ENCODE assay signal across 25 cellular contexts in the genomic region with DNA sequence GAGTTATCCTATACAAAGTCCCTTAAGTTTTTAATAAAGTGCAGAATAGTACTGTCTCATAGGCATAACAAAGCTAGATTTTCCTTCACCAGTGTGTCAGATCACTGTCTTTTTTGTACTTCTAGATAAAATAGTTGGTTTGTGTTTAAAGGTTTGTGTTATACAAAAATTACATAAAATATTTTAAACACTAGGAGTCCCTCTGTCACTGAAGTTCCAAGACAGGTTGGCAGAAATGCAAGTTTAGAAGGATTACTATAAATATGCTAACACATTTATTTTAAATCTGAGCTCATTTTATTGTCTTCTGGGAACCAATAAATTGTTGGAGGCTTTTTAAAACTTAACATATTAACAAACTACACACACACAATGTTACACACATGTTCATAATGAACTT.
"Had no signal": no experiment of that assay in that cellular context is flagged by ENCODE, and none has a peak within 500 bp of the region (broad histone marks: within the 10 kb centered on the region; RNA-seq: fewer than 3 reads in every experiment).

No MANE protein-coding gene starts in this region.

- ATAC-seq: activated naive CD4-positive, alpha-beta T cell treated with anti-CD3 and anti-CD28 coated beads, Interleukin-2, amount 50 U/mL, for 72 hours; activated naive CD8-positive, alpha-beta T cell treated with anti-CD3 and anti-CD28 coated beads, Interleukin-2, amount 50 U/mL, for 24 hours; activated T-cell treated with anti-CD3 and anti-CD28 coated beads, Interleukin-2, amount 50 U/mL, for 4 hours; Panc1; Right ventricle myocardium inferior; SK-N-SH treated with all-trans-retinoic acid at 6 μM for 48 hours; WTC11 had no signal

- H3K4me3 ChIP-seq: cardiac muscle cell had no signal

- H3K36me3 ChIP-seq: brain microvascular endothelial cell, cardiac muscle cell had no signal

- DNase-seq: activated CD4-positive, alpha-beta memory T cell treated with anti-CD3 and anti-CD28 coated beads for 36 hours; activated CD4-positive, alpha-beta T cell treated with anti-CD3 and anti-CD28 coated beads for 48 hours; activated CD4-positive, CD25-positive, alpha-beta regulatory T cell treated with anti-CD3 and anti-CD28 coated beads, Interleukin-2, amount 50 U/mL, for 72 hours; activated CD8-positive, alpha-beta memory T cell treated with anti-CD3 and anti-CD28 coated beads for 24 hours; activated effector memory CD4-positive, alpha-beta T cell treated with anti-CD3 and anti-CD28 coated beads, Interleukin-2, amount 50 U/mL, for 16 hours; activated naive CD4-positive, alpha-beta T cell treated with Interleukin-2 at 50 U/mL for 16 hours; activated naive CD8-positive, alpha-beta T cell treated with anti-CD3 and anti-CD28 coated beads, Interleukin-2, amount 50 U/mL, for 24 hours; activated T-cell treated with anti-CD3 and anti-CD28 coated beads, Interleukin-2, amount 50 U/mL, for 4 hours; brain microvascular endothelial cell; MV-4-11; NCI-H1092 treated with DMSO at 0.1 percent for 48 hours; NCI-H1417 treated with DMSO at 0.1 percent for 48 hours; NCI-H1694 treated with DMSO at 0.1 percent for 48 hours; NCI-H2029 treated with DMSO at 0.1 percent for 48 hours; NCI-H510A treated with DMSO at 0.1 percent for 48 hours; NCI-H69; RPMI8226 had no signal

- H3K9me3 Mint-ChIP-seq: T-helper 1 cell treated with Interleukin-12 subunit alpha and Interleukin-12 subunit beta and Interleukin-4 antibody, amounts not matched to agents 30 μg/mL and 1 μg/mL, for 36 hours had no signal

- H3K27ac ChIP-seq: brain microvascular endothelial cell, cardiac muscle cell, KMS-11 had no signal

- H3K27me3 Mint-ChIP-seq: activated CD4-positive, alpha-beta memory T cell treated with anti-CD3 and anti-CD28 coated beads for 36 hours; activated naive CD8-positive, alpha-beta T cell treated with anti-CD3 and anti-CD28 coated beads, Interleukin-2, amount 50 U/mL, for 24 hours had no signal

- H3K4me3 Mint-ChIP-seq: activated CD4-positive, alpha-beta memory T cell treated with anti-CD3 and anti-CD28 coated beads for 36 hours; activated naive CD8-positive, alpha-beta T cell treated with anti-CD3 and anti-CD28 coated beads, Interleukin-2, amount 50 U/mL, for 24 hours; activated T-cell treated with anti-CD3 and anti-CD28 coated beads, Interleukin-2, amount 50 U/mL, for 4 hours; T-helper 1 cell treated with Interleukin-12 subunit alpha and Interleukin-12 subunit beta and Interleukin-4 antibody, amounts not matched to agents 30 μg/mL and 1 μg/mL, for 36 hours; WTC11 had no signal

- H3K9ac ChIP-seq: KMS-11 had no signal

- H3K36me3 Mint-ChIP-seq: activated CD4-positive, alpha-beta memory T cell treated with anti-CD3 and anti-CD28 coated beads for 36 hours had no signal

- H3K4me2 ChIP-seq: KMS-11 had no signal

- H3K27me3 ChIP-seq: brain microvascular endothelial cell, cardiac muscle cell had no signal

- H3K27ac Mint-ChIP-seq: activated CD4-positive, alpha-beta memory T cell treated with anti-CD3 and anti-CD28 coated beads for 36 hours; activated naive CD4-positive, alpha-beta T cell treated with anti-CD3 and anti-CD28 coated beads, Interleukin-2, amount 50 U/mL, for 72 hours; activated naive CD8-positive, alpha-beta T cell treated with anti-CD3 and anti-CD28 coated beads, Interleukin-2, amount 50 U/mL, for 24 hours; T-helper 1 cell treated with Interleukin-12 subunit alpha and Interleukin-12 subunit beta and Interleukin-4 antibody, amounts not matched to agents 30 μg/mL and 1 μg/mL, for 36 hours; WTC11 had no signal
